In genomic region chr2:113041871-113042270, GRCh38 we compare ENCODE assay signal across 1 cellular context.
TF ChIP-seq lines count a peak whose summit lies in the region.

No MANE protein-coding gene starts in this region.

TF ChIP-seq in HepG2, 621 proteins besides CTCF, POLR2A, EP300 and RAD21:
- TF ChIP-seq PAWR (CRISPR knock-in tag; IDR thresholded peaks at IDR 0.05; ENCODE audit: borderline replicate concordance) = no peak
- no peak for TF ChIP-seq ZBTB7A (CRISPR knock-in tag; IDR thresholded peaks at IDR 0.05)
- peak; percentile 32 for TF ChIP-seq STAG1 (CRISPR knock-in tag; IDR thresholded peaks at IDR 0.05)
- TF ChIP-seq ZFP82 (CRISPR knock-in tag; IDR thresholded peaks at IDR 0.05; ENCODE audit: borderline replicate concordance) = no peak
- TF ChIP-seq ZNF768 (CRISPR knock-in tag; IDR thresholded peaks at IDR 0.05) = no peak
- TF ChIP-seq XRCC5 (optimal IDR thresholded peaks at IDR 0.05; ENCODE audit: low read length) = no peak
